ENCODE assay signal across 1 cellular context in genomic region chr1:31751822-31752241, GRCh38.
TF ChIP-seq lines count a peak whose summit lies in the region.

No MANE protein-coding gene starts in this region.

TF ChIP-seq in GM23338, 12 proteins besides CTCF, POLR2A, EP300 and RAD21 (continued from another document):
- no peak for TF ChIP-seq ZNF462 (CRISPR knock-in tag; IDR thresholded peaks at IDR 0.05)
- no peak for TF ChIP-seq EZH2 (IDR thresholded peaks at IDR 0.05; ENCODE audit: low read depth, unreplicated experiment)
- TF ChIP-seq STAT1 (IDR thresholded peaks at IDR 0.05; ENCODE audit: unreplicated experiment), result no peak
- TF ChIP-seq POLR2AphosphoS5 (IDR thresholded peaks at IDR 0.05; ENCODE audit: low read depth), result no peak
- no peak for TF ChIP-seq ETS1 (IDR thresholded peaks at IDR 0.05)
- no peak for TF ChIP-seq JUNB (IDR thresholded peaks at IDR 0.05; ENCODE audit: unreplicated experiment)
